Comparison of ENCODE assay signal across 9 cellular contexts in the genomic region with DNA sequence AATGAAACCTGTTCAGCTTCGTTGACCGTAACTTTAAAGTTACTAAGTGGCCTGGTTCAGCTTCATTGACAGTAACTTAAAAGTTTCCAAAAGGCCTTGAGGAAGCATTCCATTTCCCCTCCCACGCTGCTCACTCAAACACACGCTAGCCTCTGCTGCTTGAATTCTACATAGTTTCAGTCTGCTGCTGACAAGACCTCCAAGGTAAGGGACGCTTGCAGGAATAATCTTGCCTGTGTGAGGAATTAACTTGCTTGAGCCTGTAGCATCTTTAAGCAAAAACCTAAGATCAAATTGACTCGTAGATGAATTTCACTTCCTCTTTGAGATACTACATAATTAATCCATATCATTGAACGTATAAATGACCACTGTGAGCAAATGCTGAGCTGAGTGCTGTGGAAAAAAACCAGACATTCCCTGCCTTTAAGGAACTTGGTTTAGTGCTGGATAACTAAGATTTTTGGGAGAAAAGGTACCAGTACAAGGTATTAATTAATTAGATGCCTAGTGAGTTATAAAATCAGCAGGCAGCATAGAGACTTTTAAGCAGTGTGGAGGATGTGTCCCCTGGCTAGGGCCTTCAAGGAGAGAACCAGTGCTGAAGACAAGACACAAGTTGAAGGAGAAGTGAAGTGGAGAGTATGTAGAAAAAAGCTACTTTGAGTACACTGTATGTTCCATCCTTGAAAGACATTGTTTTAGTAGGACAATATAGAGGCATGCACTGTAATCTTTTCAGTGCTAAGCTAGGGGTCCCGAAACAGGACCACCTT. TPM values are rescaled to one million over a fixed set of nuclear protein-coding genes. Genes with fewer than 3 reads are reported as not detected.
A peak's percentile ranks its signal among the peaks of the same experiment; 100 is the strongest.
DNase-seq lines count a peak whose midpoint lies in the region; ATAC-seq, FAIRE-seq and TF ChIP-seq lines count a peak whose summit lies in the region.
"Had no signal": no experiment of that assay in that cellular context is flagged by ENCODE, and none has a peak within 500 bp of the region (broad histone marks: within the 10 kb centered on the region; RNA-seq: fewer than 3 reads in every experiment).

No MANE protein-coding gene starts in this region.

- FAIRE-seq in astrocyte (lab: Jason Lieb, UNC) = peak; percentile 41
- FAIRE-seq: H1 had no signal

- H3K79me2 ChIP-seq in astrocyte (ENCODE audit: insufficient read depth, low read length) = no peaks in the 10 kb centered on the region

- H3K4me3 Mint-ChIP-seq in astrocyte (ENCODE audit: unreplicated experiment) (peak overlapping the region; percentile 24), WTC11 (no peak overlapping the region)
- no peak overlapping the region for H3K4me3 Mint-ChIP-seq in activated naive CD4-positive, alpha-beta T cell treated with anti-CD3 and anti-CD28 coated beads, Interleukin-2, amount 10 ng/mL, durations not matched to agents 7 days and 5 days
- H3K4me3 Mint-ChIP-seq in activated CD4-positive, alpha-beta T cell treated with anti-CD3 and anti-CD28 coated beads for 36 hours = no peak overlapping the region

- no peaks in the 10 kb centered on the region for H3K4me1 ChIP-seq in astrocyte (ENCODE audit: insufficient read depth, low read length)

- POLR2A ChIA-PET in activated CD4-positive, alpha-beta T cell treated with anti-CD3 and anti-CD28 coated beads for 36 hours (lab: Charles Lee) = no interaction called here
- POLR2A ChIA-PET in WTC11 (lab: Charles Lee) = no interaction called here

- no peak overlapping the region for H3K9ac ChIP-seq in astrocyte (ENCODE audit: low read length)

- H3K4me3 ChIP-seq in astrocyte (ENCODE audit: insufficient read depth, low read depth, low read length) = no peak overlapping the region

- H3K4me1 Mint-ChIP-seq in astrocyte (ENCODE audit: low read depth, unreplicated experiment) (peaks cover 19% of the 10 kb centered on the region), WTC11 (peaks cover 9% of the 10 kb centered on the region; the same call in 1 of the 2 replicates)
- peaks cover 8% of the 10 kb centered on the region for H3K4me1 Mint-ChIP-seq in activated naive CD4-positive, alpha-beta T cell treated with anti-CD3 and anti-CD28 coated beads, Interleukin-2, amount 10 ng/mL, durations not matched to agents 7 days and 5 days
- peaks cover 32% of the 10 kb centered on the region for H3K4me1 Mint-ChIP-seq in activated CD4-positive, alpha-beta T cell treated with anti-CD3 and anti-CD28 coated beads for 36 hours

- CTCF ChIA-PET in activated naive CD4-positive, alpha-beta T cell treated with anti-CD3 and anti-CD28 coated beads, Interleukin-2, amount 10 ng/mL, durations not matched to agents 7 days and 5 days (lab: Charles Lee) = interaction anchor here (0.8 kb wide), 1 partner anchor 109 kb away, joined by 4 read pairs; no protein-coding TSS in a partner anchor
- CTCF ChIA-PET in activated CD4-positive, alpha-beta T cell treated with anti-CD3 and anti-CD28 coated beads for 36 hours (lab: Charles Lee) = interaction anchor here (0.6 to 1.3 kb wide), 4 partner anchors 27 to 135 kb away, joined by 3 to 8 read pairs (median 4); no protein-coding TSS in a partner anchor
- CTCF ChIA-PET in WTC11 (lab: Charles Lee) = interaction anchor here (1.2 kb wide), 1 partner anchor 38 kb away, joined by 4 read pairs; no protein-coding TSS in a partner anchor

- H3K27ac Mint-ChIP-seq in astrocyte (ENCODE audit: unreplicated experiment) (peak overlapping the region; percentile 48), WTC11 (no peak overlapping the region; the same call in 1 of the 2 replicates)
- no peak overlapping the region for H3K27ac Mint-ChIP-seq in activated naive CD4-positive, alpha-beta T cell treated with anti-CD3 and anti-CD28 coated beads, Interleukin-2, amount 10 ng/mL, durations not matched to agents 7 days and 5 days
- H3K27ac Mint-ChIP-seq in activated CD4-positive, alpha-beta T cell treated with anti-CD3 and anti-CD28 coated beads for 36 hours = no peak overlapping the region

- peak; percentile 69 for ATAC-seq in GM18907 (IDR thresholded peaks at IDR 0.05; ENCODE audit: unreplicated experiment)
- peak; percentile 76 for ATAC-seq in HG02870 (IDR thresholded peaks at IDR 0.05; ENCODE audit: unreplicated experiment)
- ATAC-seq in sciatic nerve = peak; percentile 45
- no peak for ATAC-seq in activated CD4-positive, alpha-beta T cell treated with anti-CD3 and anti-CD28 coated beads for 36 hours
- no peak for ATAC-seq in WTC11

- H3K36me3 ChIP-seq in astrocyte (ENCODE audit: insufficient read depth, low read length) = peaks cover 4% of the 10 kb centered on the region

- H3K9me3 ChIP-seq in astrocyte (ENCODE audit: insufficient read depth, low read depth, low read length) = no peaks in the 10 kb centered on the region

- intact Hi-C loops in sciatic nerve (cut with DNase I) = no loop called here
- intact Hi-C loops in activated CD4-positive, alpha-beta T cell treated with anti-CD3 and anti-CD28 coated beads for 36 hours (cut with DNase I, micrococcal nuclease) = no loop called here

- H4K20me1 ChIP-seq in astrocyte (ENCODE audit: insufficient read depth, low read length) = peaks cover 12% of the 10 kb centered on the region

- H3K36me3 Mint-ChIP-seq in astrocyte (ENCODE audit: low read depth, unreplicated experiment) (peaks cover 18% of the 10 kb centered on the region), WTC11 (peaks cover 6% of the 10 kb centered on the region)
- H3K36me3 Mint-ChIP-seq in activated naive CD4-positive, alpha-beta T cell treated with anti-CD3 and anti-CD28 coated beads, Interleukin-2, amount 10 ng/mL, durations not matched to agents 7 days and 5 days = peaks cover 3% of the 10 kb centered on the region
- peaks cover 14% of the 10 kb centered on the region for H3K36me3 Mint-ChIP-seq in activated CD4-positive, alpha-beta T cell treated with anti-CD3 and anti-CD28 coated beads for 36 hours (ENCODE audit: low read depth)

- DNase-seq in astrocyte (ENCODE audit: low read depth) (peak; percentile 47), sciatic nerve (ENCODE audit: low spot score) (no peak), EL (no peak), WTC11 (ENCODE audit: low spot score) (no peak)
- DNase-seq in activated naive CD4-positive, alpha-beta T cell treated with anti-CD3 and anti-CD28 coated beads, Interleukin-2, amount 10 ng/mL, durations not matched to agents 7 days and 5 days = no peak
- no peak for DNase-seq in activated CD4-positive, alpha-beta T cell treated with anti-CD3 and anti-CD28 coated beads for 36 hours

- TF ChIP-seq CTCF in astrocyte (IDR thresholded peaks at IDR 0.05; ENCODE audit: insufficient read depth, low read depth, low read length) (no peak), WTC11 (IDR thresholded peaks at IDR 0.05) (no peak)

- H3K27me3 Mint-ChIP-seq in astrocyte (ENCODE audit: low read depth, unreplicated experiment) (no peaks in the 10 kb centered on the region), WTC11 (ENCODE audit: low read depth) (peaks cover 50% of the 10 kb centered on the region)
- no peaks in the 10 kb centered on the region for H3K27me3 Mint-ChIP-seq in activated naive CD4-positive, alpha-beta T cell treated with anti-CD3 and anti-CD28 coated beads, Interleukin-2, amount 10 ng/mL, durations not matched to agents 7 days and 5 days
- no peaks in the 10 kb centered on the region for H3K27me3 Mint-ChIP-seq in activated CD4-positive, alpha-beta T cell treated with anti-CD3 and anti-CD28 coated beads for 36 hours

- no peak overlapping the region for H2AFZ ChIP-seq in astrocyte (ENCODE audit: low read depth, low read length)

- no peak overlapping the region for H3K27ac ChIP-seq in astrocyte (ENCODE audit: low read depth, low read length)

- H3K27me3 ChIP-seq in astrocyte (ENCODE audit: insufficient read depth, low read length) = no peaks in the 10 kb centered on the region

- no peak overlapping the region for H3K4me2 ChIP-seq in astrocyte (ENCODE audit: low read length)

- H3K9me3 Mint-ChIP-seq in astrocyte (ENCODE audit: unreplicated experiment) (no peaks in the 10 kb centered on the region), WTC11 (no peaks in the 10 kb centered on the region)
- no peaks in the 10 kb centered on the region for H3K9me3 Mint-ChIP-seq in activated naive CD4-positive, alpha-beta T cell treated with anti-CD3 and anti-CD28 coated beads, Interleukin-2, amount 10 ng/mL, durations not matched to agents 7 days and 5 days
- no peaks in the 10 kb centered on the region for H3K9me3 Mint-ChIP-seq in activated CD4-positive, alpha-beta T cell treated with anti-CD3 and anti-CD28 coated beads for 36 hours (ENCODE audit: low read depth)

TF ChIP-seq in WTC11, 78 proteins besides CTCF, POLR2A, EP300 and RAD21 (continues in another document):
- TF ChIP-seq ZNF263 (CRISPR knock-in tag; IDR thresholded peaks at IDR 0.05; ENCODE audit: low read depth) (no peak), SMAD3 (CRISPR knock-in tag; IDR thresholded peaks at IDR 0.05; ENCODE audit: borderline replicate concordance) (no peak), MAX (CRISPR knock-in tag; IDR thresholded peaks at IDR 0.05) (no peak), ZNF416 (CRISPR knock-in tag; IDR thresholded peaks at IDR 0.05) (no peak), ZNF232 (CRISPR knock-in tag; IDR thresholded peaks at IDR 0.05) (no peak), ETV6 (CRISPR knock-in tag; IDR thresholded peaks at IDR 0.05) (no peak)
- TF ChIP-seq, protein P1, sequence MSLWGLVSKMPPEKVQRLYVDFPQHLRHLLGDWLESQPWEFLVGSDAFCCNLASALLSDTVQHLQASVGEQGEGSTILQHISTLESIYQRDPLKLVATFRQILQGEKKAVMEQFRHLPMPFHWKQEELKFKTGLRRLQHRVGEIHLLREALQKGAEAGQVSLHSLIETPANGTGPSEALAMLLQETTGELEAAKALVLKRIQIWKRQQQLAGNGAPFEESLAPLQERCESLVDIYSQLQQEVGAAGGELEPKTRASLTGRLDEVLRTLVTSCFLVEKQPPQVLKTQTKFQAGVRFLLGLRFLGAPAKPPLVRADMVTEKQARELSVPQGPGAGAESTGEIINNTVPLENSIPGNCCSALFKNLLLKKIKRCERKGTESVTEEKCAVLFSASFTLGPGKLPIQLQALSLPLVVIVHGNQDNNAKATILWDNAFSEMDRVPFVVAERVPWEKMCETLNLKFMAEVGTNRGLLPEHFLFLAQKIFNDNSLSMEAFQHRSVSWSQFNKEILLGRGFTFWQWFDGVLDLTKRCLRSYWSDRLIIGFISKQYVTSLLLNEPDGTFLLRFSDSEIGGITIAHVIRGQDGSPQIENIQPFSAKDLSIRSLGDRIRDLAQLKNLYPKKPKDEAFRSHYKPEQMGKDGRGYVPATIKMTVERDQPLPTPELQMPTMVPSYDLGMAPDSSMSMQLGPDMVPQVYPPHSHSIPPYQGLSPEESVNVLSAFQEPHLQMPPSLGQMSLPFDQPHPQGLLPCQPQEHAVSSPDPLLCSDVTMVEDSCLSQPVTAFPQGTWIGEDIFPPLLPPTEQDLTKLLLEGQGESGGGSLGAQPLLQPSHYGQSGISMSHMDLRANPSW (CRISPR knock-in tag; conservative IDR thresholded peaks at IDR 0.05; ENCODE audit: low read depth) = no peak

RNA-seq across cellular contexts. Expression of gene GRAMD2B, which starts 39.2 kb away (rescaled TPM):
- total RNA-seq in astrocyte = 29.1 and 34.4 TPM in 2 replicates
- 42.3 TPM for total RNA-seq in sciatic nerve
- total RNA-seq in activated CD4-positive, alpha-beta T cell treated with anti-CD3 and anti-CD28 coated beads for 36 hours = 10 to 100 TPM in 1 of 2 experiments, 1 to 10 TPM in 1; 9.7 to 13.9 TPM
- 10.3 to 11.6 TPM (median 10.8 TPM) in 3 replicates for total RNA-seq in WTC11 (2021)

Comparison
In these comparisons a context has a peak if more than half of its experiments do, and no peak if none do; other contexts are left out.
1. ATAC-seq: peak in GM18907 (single experiment), HG02870 (single experiment) and sciatic nerve (single experiment); none in activated CD4-positive, alpha-beta T cell treated with anti-CD3 and anti-CD28 coated beads for 36 hours (single experiment) and WTC11 (single experiment).